ENCODE assay signal across 7 cellular contexts in genomic region chr7:97998146-97998545, GRCh38. TPM values are rescaled to one million over a fixed set of nuclear protein-coding genes. Genes with fewer than 3 reads are reported as not detected.
"Had no signal": no experiment of that assay in that cellular context is flagged by ENCODE, and none has a peak within 500 bp of the region (broad histone marks: within the 10 kb centered on the region; RNA-seq: fewer than 3 reads in every experiment).

No MANE protein-coding gene starts in this region.

RNA-seq across cellular contexts. Expression of gene OCM2, which starts 8.2 kb away (rescaled TPM):
- total RNA-seq: GM23248, GM23338, H1, H4, H7, H9, HFFc6 had no signal
- polyA plus RNA-seq: GM23248, GM23338, H1 had no signal
